In the genomic region with DNA sequence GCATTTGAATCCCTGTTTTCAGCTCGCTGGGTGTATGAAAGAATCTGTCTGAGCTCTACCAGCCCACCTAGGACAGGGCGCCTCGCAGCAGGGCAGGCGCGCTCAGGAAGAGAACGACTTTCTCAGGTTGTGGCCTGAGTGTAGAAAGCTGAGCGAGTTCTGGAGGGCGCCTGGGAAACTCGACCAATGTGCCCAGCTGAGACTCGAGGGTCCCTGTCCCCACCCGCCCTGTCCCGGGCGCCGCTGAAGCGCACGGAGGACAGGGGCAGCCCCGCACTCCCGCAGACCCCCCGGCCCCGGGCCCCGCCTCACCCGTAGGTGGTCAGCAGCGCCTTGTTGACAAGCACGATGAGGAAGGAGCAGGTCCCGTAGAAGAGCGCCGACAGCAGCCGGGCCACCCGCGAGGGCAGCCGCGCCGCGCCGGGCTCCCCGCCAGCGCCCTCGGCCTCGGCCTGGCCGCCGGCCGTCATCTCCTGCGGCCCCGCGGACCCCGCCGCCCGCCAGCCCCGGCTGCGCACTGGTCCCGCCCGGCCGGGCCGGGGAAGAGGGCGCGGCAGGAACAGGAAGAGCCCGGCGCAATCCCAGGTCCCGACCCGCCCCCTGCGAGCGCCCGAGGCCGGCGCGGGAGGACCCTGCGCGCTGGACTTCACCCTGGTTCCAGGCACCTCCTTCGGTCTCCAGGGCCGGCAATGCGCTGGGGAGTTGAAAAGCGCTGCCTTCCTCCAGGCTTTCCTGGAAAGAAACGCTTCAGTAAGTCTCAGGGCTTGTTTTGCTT, we compare ENCODE assay signal across 7 cellular contexts. TPM values are rescaled to one million over a fixed set of nuclear protein-coding genes. Genes with fewer than 3 reads are reported as not detected.
DNase-seq lines count a peak whose midpoint lies in the region; ATAC-seq and TF ChIP-seq lines count a peak whose summit lies in the region.

A gene (minus strand): TSS at position 547 of the 775 bp plus-strand sequence. CDS start 77 bp downstream, at position 470.

- TF ChIP-seq CTCF in GM12875 (IDR thresholded peaks at IDR 0.05; ENCODE audit: borderline replicate concordance, insufficient read depth, low read depth, low read length) (no peak), type B pancreatic cell (conservative IDR thresholded peaks at IDR 0.05) (no peak)

- peak; percentile 68 for ATAC-seq in activated T-helper 17 cell treated with anti-CD3 and anti-CD28 coated beads, Interleukin-2, amount 50 U/mL, for 72 hours (replicated peaks)

- H3K4me1 ChIP-seq in HUES64 (ENCODE audit: insufficient read depth, low read length) (peaks cover 12% of the 10 kb centered on the region; the same call in 1 of the 2 replicates), mucosa of stomach (ENCODE audit: control insufficient read depth, insufficient read depth, low read length) (peaks cover 23% of the 10 kb centered on the region)

- peak within 1 kb of the TSS; percentile 88 for H3K27ac Mint-ChIP-seq in activated T-helper 17 cell treated with anti-CD3 and anti-CD28 coated beads, Interleukin-2, amount 50 U/mL, for 72 hours
- peak within 1 kb of the TSS; percentile 81 for H3K27ac Mint-ChIP-seq in type B pancreatic cell

- H3K9ac ChIP-seq in HUES64 (ENCODE audit: low read depth, low read length) (peak within 1 kb of the TSS; percentile 76), mucosa of stomach (ENCODE audit: low read length) (peak within 1 kb of the TSS; percentile 83)

- DNase-seq in fibroblast of peridontal ligament (ENCODE audit: extremely low read depth) = peak; percentile 38
- no peak for DNase-seq in type B pancreatic cell (ENCODE audit: extremely low spot score, unreplicated experiment)
- no peak for DNase-seq in GOT3 (lab: John Stamatoyannopoulos, UW)

- no peaks in the 10 kb centered on the region for H3K9me3 ChIP-seq in HUES64 (ENCODE audit: insufficient read depth, low read depth, low read length)
- no peaks in the 10 kb centered on the region for H3K9me3 ChIP-seq in mucosa of stomach (ENCODE audit: control insufficient read depth, low read length)

- H3K27me3 ChIP-seq in HUES64 (ENCODE audit: insufficient read depth, low read length) = peaks cover 3% of the 10 kb centered on the region; the same call in 1 of the 2 replicates
- H3K27me3 ChIP-seq in mucosa of stomach (ENCODE audit: control insufficient read depth, insufficient read depth, low read length) = no peaks in the 10 kb centered on the region

- no peaks in the 10 kb centered on the region for H3K27me3 Mint-ChIP-seq in activated T-helper 17 cell treated with anti-CD3 and anti-CD28 coated beads, Interleukin-2, amount 50 U/mL, for 72 hours
- H3K27me3 Mint-ChIP-seq in type B pancreatic cell = no peaks in the 10 kb centered on the region

- H3K4me1 Mint-ChIP-seq in activated T-helper 17 cell treated with anti-CD3 and anti-CD28 coated beads, Interleukin-2, amount 50 U/mL, for 72 hours = peaks cover 22% of the 10 kb centered on the region
- peaks cover 20% of the 10 kb centered on the region for H3K4me1 Mint-ChIP-seq in type B pancreatic cell (ENCODE audit: unreplicated experiment)

- under 1% methylated on average over 73 of the region's 73 CpGs for WGBS in HUES64

- no peaks in the 10 kb centered on the region for H3K9me3 Mint-ChIP-seq in activated T-helper 17 cell treated with anti-CD3 and anti-CD28 coated beads, Interleukin-2, amount 50 U/mL, for 72 hours
- H3K9me3 Mint-ChIP-seq in type B pancreatic cell = no peaks in the 10 kb centered on the region

- peak within 1 kb of the TSS; percentile 29; the same call in 1 of the 2 replicates for H3K27ac ChIP-seq in HUES64 (ENCODE audit: low read depth, low read length)

- H3K4me3 ChIP-seq in GM12875 (ENCODE audit: low read depth, low read length) (peak within 1 kb of the TSS; percentile 58), HUES64 (ENCODE audit: low read length) (peak within 1 kb of the TSS; percentile 72), mucosa of stomach (ENCODE audit: low read length) (peak within 1 kb of the TSS; percentile 35)

- H3K4me3 Mint-ChIP-seq in activated T-helper 17 cell treated with anti-CD3 and anti-CD28 coated beads, Interleukin-2, amount 50 U/mL, for 72 hours = peak within 1 kb of the TSS; percentile 82
- H3K4me3 Mint-ChIP-seq in type B pancreatic cell = peak within 1 kb of the TSS; percentile 92

- peaks cover 29% of the 10 kb centered on the region for H3K36me3 ChIP-seq in HUES64 (ENCODE audit: insufficient read depth, low read length)
- H3K36me3 ChIP-seq in mucosa of stomach (ENCODE audit: control insufficient read depth, insufficient read depth, low read length) = no peaks in the 10 kb centered on the region

- peaks cover 46% of the 10 kb centered on the region for H3K36me3 Mint-ChIP-seq in activated T-helper 17 cell treated with anti-CD3 and anti-CD28 coated beads, Interleukin-2, amount 50 U/mL, for 72 hours (ENCODE audit: low read depth)
- H3K36me3 Mint-ChIP-seq in type B pancreatic cell = peaks cover 4% of the 10 kb centered on the region

RNA-seq across cellular contexts. Expression of the gene that starts here (rescaled TPM):
- polyA plus RNA-seq in HUES64 (2013, experiment 1 of 2) = 8.0 TPM
- 11.7 TPM for polyA plus RNA-seq in HUES64 (2013, experiment 2 of 2)
- total RNA-seq in activated T-helper 17 cell treated with anti-CD3 and anti-CD28 coated beads, Interleukin-2, amount 50 U/mL, for 72 hours = 1 to 10 TPM; 7.1 to 9.3 TPM
- 25.7 and 40.5 TPM in 2 replicates for total RNA-seq in type B pancreatic cell (ENCODE audit: low replicate concordance)
